In genomic region chr2:1728821-1729220, GRCh38 we compare ENCODE assay signal across 12 cellular contexts. TPM values are rescaled to one million over a fixed set of nuclear protein-coding genes. Genes with fewer than 3 reads are reported as not detected.
DNase-seq lines count a peak whose midpoint lies in the region; ATAC-seq and TF ChIP-seq lines count a peak whose summit lies in the region.
"Had no signal": no experiment of that assay in that cellular context is flagged by ENCODE, and none has a peak within 500 bp of the region (broad histone marks: within the 10 kb centered on the region; RNA-seq: fewer than 3 reads in every experiment).

No MANE protein-coding gene starts in this region.

- no peak for TF ChIP-seq CTCF in endodermal cell (conservative IDR thresholded peaks at IDR 0.05)
- no peak for TF ChIP-seq CTCF in CD4-positive, alpha-beta T cell (IDR thresholded peaks at IDR 0.05)

- H3K9me3 ChIP-seq in endodermal cell (ENCODE audit: control insufficient read depth, low read length) = peaks cover 4% of the 10 kb centered on the region
- H3K9me3 ChIP-seq in muscle layer of colon (ENCODE audit: low read length) = no peaks in the 10 kb centered on the region
- H3K9me3 ChIP-seq in aorta (ENCODE audit: control insufficient read depth, low read length) = no peaks in the 10 kb centered on the region
- H3K9me3 ChIP-seq in CD4-positive, alpha-beta T cell (ENCODE audit: control insufficient read depth, low read length) = no peaks in the 10 kb centered on the region
- H3K9me3 ChIP-seq: A549, heart left ventricle, spleen had no signal

- peak overlapping the region; percentile 1 for H3K27ac Mint-ChIP-seq in endodermal cell
- H3K27ac Mint-ChIP-seq in CD4-positive, alpha-beta T cell = no peak overlapping the region
- H3K27ac Mint-ChIP-seq: activated naive CD8-positive, alpha-beta T cell had no signal

- H3K4me3 ChIP-seq in endodermal cell (ENCODE audit: low read length) (no peak overlapping the region), muscle layer of colon (ENCODE audit: low read depth in 1 of 2, low read length in 2 of 2) (no peak overlapping the region), aorta (ENCODE audit: low read length in 2 of 2) (no peak overlapping the region)
- H3K4me3 ChIP-seq: A549, spleen had no signal

- H3K27me3 ChIP-seq in endodermal cell (ENCODE audit: control insufficient read depth, insufficient read depth, low read length, poor library complexity, severe bottlenecking) (no peaks in the 10 kb centered on the region), muscle layer of colon (ENCODE audit: control insufficient read depth in 1 of 2, insufficient read depth in 2 of 2, low read length in 2 of 2) (no peaks in the 10 kb centered on the region), aorta (ENCODE audit: control insufficient read depth in 1 of 2, insufficient read depth in 2 of 2, low read length in 1 of 2) (no peaks in the 10 kb centered on the region)
- no peaks in the 10 kb centered on the region for H3K27me3 ChIP-seq in CD4-positive, alpha-beta T cell (ENCODE audit: control insufficient read depth, insufficient read depth, low read length)
- H3K27me3 ChIP-seq: heart left ventricle, spleen had no signal

- peaks cover 17% of the 10 kb centered on the region for H3K36me3 Mint-ChIP-seq in endodermal cell (ENCODE audit: low read depth)
- no peaks in the 10 kb centered on the region for H3K36me3 Mint-ChIP-seq in CD4-positive, alpha-beta T cell (ENCODE audit: low read depth)
- H3K36me3 Mint-ChIP-seq: activated naive CD8-positive, alpha-beta T cell had no signal

- CTCF ChIA-PET in CD4-positive, alpha-beta T cell (lab: Charles Lee) = no interaction called here

- H3K9me3 Mint-ChIP-seq in endodermal cell = peaks cover 1% of the 10 kb centered on the region
- no peaks in the 10 kb centered on the region for H3K9me3 Mint-ChIP-seq in CD4-positive, alpha-beta T cell

- WGBS in endodermal cell (ENCODE audit: insufficient coverage in 1 of 2, insufficient read length in 1 of 2), 2 experiments = 55% methylated on average over 11 to 14 of the region's 14 CpGs
- 17 to 22% methylated on average over 14 of the region's 14 CpGs for WGBS in aorta, 2 donors

- H3K36me3 ChIP-seq in endodermal cell (ENCODE audit: control insufficient read depth, insufficient read depth, low read length) (peaks cover 9% of the 10 kb centered on the region), muscle layer of colon (ENCODE audit: insufficient read depth, low read length) (no peaks in the 10 kb centered on the region), aorta (ENCODE audit: control insufficient read depth in 1 of 2, insufficient read depth in 2 of 2, low read length in 1 of 2) (no peaks in the 10 kb centered on the region)
- H3K36me3 ChIP-seq: heart left ventricle, spleen had no signal

- POLR2A ChIA-PET in CD4-positive, alpha-beta T cell (lab: Charles Lee) = no interaction called here

- DNase-seq in NCI-H2171 treated with DMSO at 0.1 percent for 48 hours (lab: John Stamatoyannopoulos, UW) (peak; percentile 42), NCI-H2171 (lab: John Stamatoyannopoulos, UW) (no peak), endodermal cell (peak; percentile 89), aorta (peak in 1 of 2 donors; percentile 78), NOMO-1 treated with DMSO at 0.1 percent for 48 hours (lab: John Stamatoyannopoulos, UW; ENCODE audit: unreplicated experiment) (no peak), HPDE6-E6E7 (ENCODE audit: extremely low spot score) (no peak)
- DNase-seq in CD4-positive, alpha-beta T cell = no peak
- DNase-seq: spleen had no signal

- H3K4me1 ChIP-seq in endodermal cell (ENCODE audit: control insufficient read depth, insufficient read depth, low read length) (peaks cover 17% of the 10 kb centered on the region), muscle layer of colon (ENCODE audit: insufficient read depth, low read length) (peaks cover 52% of the 10 kb centered on the region), aorta (ENCODE audit: control insufficient read depth in 1 of 2, insufficient read depth in 2 of 2, low read length in 2 of 2) (peaks cover 4 to 5% of the 10 kb centered on the region in 2 donors)

- intact Hi-C loops in aorta (cut with DNase I) = no loop called here
- intact Hi-C loops in CD4-positive, alpha-beta T cell (cut with DNase I, micrococcal nuclease) = no loop called here

- H3K27me3 Mint-ChIP-seq in endodermal cell (ENCODE audit: insufficient read depth) = no peaks in the 10 kb centered on the region
- H3K27me3 Mint-ChIP-seq in CD4-positive, alpha-beta T cell = peaks cover 4% of the 10 kb centered on the region
- H3K27me3 Mint-ChIP-seq: activated naive CD8-positive, alpha-beta T cell had no signal

- ATAC-seq in aorta (ENCODE audit: low FRiP score) = peak; percentile 34
- no peak for ATAC-seq in CD4-positive, alpha-beta T cell (ENCODE audit: poor library complexity)
- ATAC-seq: A549 had no signal

- H3K4me1 Mint-ChIP-seq in endodermal cell = peaks cover 43% of the 10 kb centered on the region
- no peaks in the 10 kb centered on the region for H3K4me1 Mint-ChIP-seq in CD4-positive, alpha-beta T cell (ENCODE audit: low read depth)

- H3K9ac ChIP-seq in endodermal cell (ENCODE audit: extremely low read depth, low read length, poor library complexity, severe bottlenecking) (no peak overlapping the region), muscle layer of colon (ENCODE audit: low read length) (peak overlapping the region; percentile 20)

- no peak overlapping the region for H3K27ac ChIP-seq in endodermal cell (ENCODE audit: low read depth, low read length)
- peak overlapping the region; percentile 66 for H3K27ac ChIP-seq in muscle layer of colon (ENCODE audit: low read depth, low read length)
- peak overlapping the region in 1 of 2 donors; percentile 13 for H3K27ac ChIP-seq in aorta (ENCODE audit: low read depth in 1 of 2, low read length in 2 of 2)
- no peak overlapping the region for H3K27ac ChIP-seq in CD4-positive, alpha-beta T cell (ENCODE audit: low read depth, low read length)
- H3K27ac ChIP-seq: spleen had no signal

- no peak overlapping the region for H3K4me3 Mint-ChIP-seq in endodermal cell
- no peak overlapping the region for H3K4me3 Mint-ChIP-seq in CD4-positive, alpha-beta T cell
- H3K4me3 Mint-ChIP-seq: activated naive CD8-positive, alpha-beta T cell had no signal

RNA-seq across cellular contexts. Expression of gene PXDN, which starts 15.5 kb away (rescaled TPM):
- total RNA-seq in endodermal cell = 100 to 1,000 TPM; 212 to 247 TPM
- 106 TPM for polyA plus RNA-seq in endodermal cell (2013, experiment 1 of 2)
- 104 TPM for polyA plus RNA-seq in endodermal cell (2013, experiment 2 of 2)
- 100 to 1,000 TPM; 100 to 109 TPM for total RNA-seq in aorta
- polyA plus RNA-seq in aorta = 10 to 100 TPM; 10.6 to 63.0 TPM
- under 1 TPM; 0.47 to 0.84 TPM for total RNA-seq in CD4-positive, alpha-beta T cell

Comparison
In these comparisons a context has a peak if more than half of its experiments do, and no peak if none do; other contexts are left out.
1. DNase-seq: peak in NCI-H2171 treated with DMSO at 0.1 percent for 48 hours (single experiment) and endodermal cell (single experiment); none in NCI-H2171 (single experiment), NOMO-1 treated with DMSO at 0.1 percent for 48 hours (single experiment), HPDE6-E6E7 (single experiment) and CD4-positive, alpha-beta T cell (0 of 10).
2. RNA of gene PXDN, which starts 15.5 kb away (total RNA-seq): 212 to 247 TPM in endodermal cell and 100 to 109 TPM in aorta; 0.47 to 0.84 TPM in CD4-positive, alpha-beta T cell; every median in the first group is over 10 times any median in the second.